11 cellular contexts compared by ENCODE assay signal in genomic region chr1:89660086-89660946, GRCh38. TPM values are rescaled to one million over a fixed set of nuclear protein-coding genes. Genes with fewer than 3 reads are reported as not detected.
DNase-seq lines count a peak whose midpoint lies in the region; ATAC-seq, FAIRE-seq and TF ChIP-seq lines count a peak whose summit lies in the region.
"Had no signal": no experiment of that assay in that cellular context is flagged by ENCODE, and none has a peak within 500 bp of the region (broad histone marks: within the 10 kb centered on the region; RNA-seq: fewer than 3 reads in every experiment).

No MANE protein-coding gene starts in this region.

- H3K4me1 Mint-ChIP-seq in CD14-positive monocyte: peaks cover 72% of the 10 kb centered on the region
- H3K4me1 Mint-ChIP-seq in mesothelial cell of epicardium: no peaks in the 10 kb centered on the region
- H3K4me1 Mint-ChIP-seq: H9 had no signal

- intact Hi-C loops in CD14-positive monocyte (cut with micrococcal nuclease): no loop called here

- H3K27ac ChIP-seq in caudate nucleus (ENCODE audit: low read depth, low read length): peak overlapping the region; percentile 4
- H3K27ac ChIP-seq: brain microvascular endothelial cell, left lung had no signal

- DNase-seq in CD14-positive monocyte (ENCODE audit: low spot score) (no peak), GM19239 (ENCODE audit: insufficient read length, low spot score) (no peak), caudate nucleus (lab: John Stamatoyannopoulos, UW) (no peak), midbrain (lab: John Stamatoyannopoulos, UW) (peak; percentile 20), mesothelial cell of epicardium (ENCODE audit: low spot score in 2 of 2, unreplicated experiment in 2 of 2) (no peak)
- no peak for DNase-seq in NK-92 treated with Interleukin-12 subunit alpha and Interleukin-12 subunit beta, amount 100 ng/mL, for 24 hours (lab: John Stamatoyannopoulos, UW)
- DNase-seq: brain microvascular endothelial cell, H9, left lung, NCI-H2081 had no signal

- H3K27ac Mint-ChIP-seq in CD14-positive monocyte: peak overlapping the region in 6 of 7 donors; percentile 16 to 88 (median 60)
- H3K27ac Mint-ChIP-seq in mesothelial cell of epicardium: no peak overlapping the region
- H3K27ac Mint-ChIP-seq: H9 had no signal

- ATAC-seq in HG03378 (IDR thresholded peaks at IDR 0.05; ENCODE audit: unreplicated experiment): no peak
- ATAC-seq: left lung had no signal

- peak; percentile 63 for FAIRE-seq in GM19239 (lab: Jason Lieb, UNC)

- H3K36me3 Mint-ChIP-seq in CD14-positive monocyte: peaks cover 21 to 34% of the 10 kb centered on the region in 2 donors
- H3K36me3 Mint-ChIP-seq in mesothelial cell of epicardium: no peaks in the 10 kb centered on the region

- peaks cover 0 to 9% (median 3%) of the 10 kb centered on the region in 7 donors for H3K9me3 Mint-ChIP-seq in CD14-positive monocyte
- H3K9me3 Mint-ChIP-seq in mesothelial cell of epicardium: peaks cover 12% of the 10 kb centered on the region

- TF ChIP-seq CTCF in CD14-positive monocyte (IDR thresholded peaks at IDR 0.05): no peak
- TF ChIP-seq CTCF in mesothelial cell of epicardium (IDR thresholded peaks at IDR 0.05; ENCODE audit: unreplicated experiment): no peak

- H3K27me3 Mint-ChIP-seq in CD14-positive monocyte (ENCODE audit: low read depth in 3 of 3) (no peaks in the 10 kb centered on the region), mesothelial cell of epicardium (ENCODE audit: low read depth) (no peaks in the 10 kb centered on the region)

- H3K4me3 Mint-ChIP-seq in CD14-positive monocyte (no peak overlapping the region), mesothelial cell of epicardium (no peak overlapping the region)
- H3K4me3 Mint-ChIP-seq: H9 had no signal

RNA-seq across cellular contexts. Expression of gene LRRC8C, which starts 27.4 kb away (rescaled TPM):
- polyA plus RNA-seq in CD14-positive monocyte: 10 to 100 TPM; 13.0 to 18.6 TPM
- 1.2 to 1.3 TPM (median 1.3 TPM) in 3 replicates for total RNA-seq in mesothelial cell of epicardium
